In the genomic region with DNA sequence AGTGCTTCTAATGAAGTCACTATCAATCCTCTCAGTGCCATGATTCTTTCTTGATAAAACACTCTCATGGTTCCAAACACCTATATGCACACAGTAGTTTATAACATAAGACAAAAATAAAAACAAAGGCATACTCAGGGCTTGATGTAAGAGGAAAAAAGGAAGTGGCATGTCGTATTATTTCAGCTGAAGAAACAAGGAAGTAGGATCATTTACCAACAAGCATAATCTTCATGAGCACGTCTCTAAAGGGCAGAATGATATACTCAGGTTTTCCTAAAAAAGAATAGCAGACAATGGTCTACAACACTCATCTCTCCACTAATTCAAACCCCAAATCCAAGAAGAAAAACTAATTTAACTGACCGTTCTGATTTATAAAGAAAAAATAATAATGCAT, we compare ENCODE assay signal across 11 cellular contexts. TPM values are rescaled to one million over a fixed set of nuclear protein-coding genes. Genes with fewer than 3 reads are reported as not detected.
DNase-seq lines count a peak whose midpoint lies in the region; ATAC-seq and TF ChIP-seq lines count a peak whose summit lies in the region.
"Had no signal": no experiment of that assay in that cellular context is flagged by ENCODE, and none has a peak within 500 bp of the region (broad histone marks: within the 10 kb centered on the region; RNA-seq: fewer than 3 reads in every experiment).

No MANE protein-coding gene starts in this region.

- H3K27me3 Mint-ChIP-seq in WTC11 (ENCODE audit: low read depth) = no peaks in the 10 kb centered on the region
- H3K27me3 Mint-ChIP-seq in activated T-cell treated with anti-CD3 and anti-CD28 coated beads, Interleukin-2, amount 50 U/mL, for 72 hours (ENCODE audit: low read depth) = no peaks in the 10 kb centered on the region
- H3K27me3 Mint-ChIP-seq: activated CD4-positive, alpha-beta memory T cell treated with anti-CD3 and anti-CD28 coated beads, Interleukin-2, amount 10 ng/mL, durations not matched to agents 7 days and 5 days had no signal

- H3K9me3 ChIP-seq in cardiac muscle cell (ENCODE audit: low read depth) (no peaks in the 10 kb centered on the region), right cardiac atrium (ENCODE audit: control insufficient read depth, low read length) (no peaks in the 10 kb centered on the region), left lung (no peaks in the 10 kb centered on the region)

- POLR2A ChIA-PET in WTC11 (lab: Charles Lee) (no interaction called here), HEK293T (lab: Yijun Ruan, JAX) (interaction anchor here (0.9 kb wide), 1 partner anchor 33 kb away, joined by 5 read pairs; no protein-coding TSS in a partner anchor)

- H3K27ac Mint-ChIP-seq in WTC11 = 0 out of 2 replicates have a peak overlapping the region, but pooled peaks have one; percentile 2
- no peak overlapping the region for H3K27ac Mint-ChIP-seq in activated T-cell treated with anti-CD3 and anti-CD28 coated beads, Interleukin-2, amount 50 U/mL, for 72 hours
- H3K27ac Mint-ChIP-seq: activated CD4-positive, alpha-beta memory T cell treated with anti-CD3 and anti-CD28 coated beads, Interleukin-2, amount 10 ng/mL, durations not matched to agents 7 days and 5 days; activated naive CD4-positive, alpha-beta T cell treated with anti-CD3 and anti-CD28 coated beads for 36 hours had no signal

- H3K27ac ChIP-seq in cardiac muscle cell = peak overlapping the region; percentile 72
- no peak overlapping the region for H3K27ac ChIP-seq in right cardiac atrium (ENCODE audit: low read length)
- peak overlapping the region; percentile 43 to 78 for H3K27ac ChIP-seq in left lung

- H3K36me3 ChIP-seq in cardiac muscle cell (no peaks in the 10 kb centered on the region), left lung (peaks cover 0 to 25% of the 10 kb centered on the region in 2 donors)

- no peak for TF ChIP-seq CTCF in cardiac muscle cell (IDR thresholded peaks at IDR 0.05; ENCODE audit: low read depth, low read length)
- TF ChIP-seq CTCF in WTC11 (IDR thresholded peaks at IDR 0.05) = no peak
- no peak for TF ChIP-seq CTCF in left lung (IDR thresholded peaks at IDR 0.05)

- 42% methylated on average over 3 of the region's 3 CpGs for WGBS in right cardiac atrium

- H3K4me3 Mint-ChIP-seq in WTC11 = no peak overlapping the region
- no peak overlapping the region for H3K4me3 Mint-ChIP-seq in activated T-cell treated with anti-CD3 and anti-CD28 coated beads, Interleukin-2, amount 50 U/mL, for 72 hours
- H3K4me3 Mint-ChIP-seq: activated CD4-positive, alpha-beta memory T cell treated with anti-CD3 and anti-CD28 coated beads, Interleukin-2, amount 10 ng/mL, durations not matched to agents 7 days and 5 days; activated naive CD4-positive, alpha-beta T cell treated with anti-CD3 and anti-CD28 coated beads for 36 hours had no signal

- CTCF ChIA-PET in WTC11 (lab: Charles Lee) (no interaction called here), HEK293T (lab: Yijun Ruan, JAX) (no interaction called here)

- no peaks in the 10 kb centered on the region for H3K9me3 Mint-ChIP-seq in WTC11
- no peaks in the 10 kb centered on the region for H3K9me3 Mint-ChIP-seq in activated T-cell treated with anti-CD3 and anti-CD28 coated beads, Interleukin-2, amount 50 U/mL, for 72 hours
- H3K9me3 Mint-ChIP-seq: activated CD4-positive, alpha-beta memory T cell treated with anti-CD3 and anti-CD28 coated beads, Interleukin-2, amount 10 ng/mL, durations not matched to agents 7 days and 5 days; activated naive CD4-positive, alpha-beta T cell treated with anti-CD3 and anti-CD28 coated beads for 36 hours had no signal

- H3K27me3 ChIP-seq in cardiac muscle cell (no peaks in the 10 kb centered on the region), right cardiac atrium (ENCODE audit: control insufficient read depth, insufficient read depth) (no peaks in the 10 kb centered on the region), left lung (no peaks in the 10 kb centered on the region)

- peak in 1 of 2 donors; percentile 9 for DNase-seq in cardiac muscle cell (ENCODE audit: low read depth in 1 of 2, low spot score in 1 of 2)
- no peak for DNase-seq in right cardiac atrium
- DNase-seq in WTC11 (ENCODE audit: low spot score) = no peak
- no peak for DNase-seq in left lung
- no peak for DNase-seq in activated T-cell treated with anti-CD3 and anti-CD28 coated beads, Interleukin-2, amount 50 U/mL, for 72 hours
- DNase-seq in COLO668 (lab: John Stamatoyannopoulos, UW; ENCODE audit: unreplicated experiment) = no peak
- no peak for DNase-seq in HEK293T (ENCODE audit: extremely low spot score)
- no peak for DNase-seq in T-helper 1 cell
- DNase-seq: activated CD4-positive, alpha-beta memory T cell treated with anti-CD3 and anti-CD28 coated beads, Interleukin-2, amount 10 ng/mL, durations not matched to agents 7 days and 5 days; activated naive CD4-positive, alpha-beta T cell treated with anti-CD3 and anti-CD28 coated beads for 36 hours; NCI-H226 had no signal

- peaks cover 10% of the 10 kb centered on the region; the same call in 1 of the 2 replicates for H3K36me3 Mint-ChIP-seq in WTC11
- peaks cover 0 to 1% of the 10 kb centered on the region in 2 donors for H3K36me3 Mint-ChIP-seq in activated T-cell treated with anti-CD3 and anti-CD28 coated beads, Interleukin-2, amount 50 U/mL, for 72 hours (ENCODE audit: insufficient read depth in 2 of 2)

- intact Hi-C loops in right cardiac atrium (cut with DNase I) (no loop called here), left lung (cut with DNase I) (no loop called here)

- no peak overlapping the region for H3K4me3 ChIP-seq in cardiac muscle cell
- no peak overlapping the region for H3K4me3 ChIP-seq in right cardiac atrium (ENCODE audit: low read length)
- no peak overlapping the region for H3K4me3 ChIP-seq in left lung

- H3K4me1 ChIP-seq in cardiac muscle cell (ENCODE audit: low read depth) (peaks cover 7% of the 10 kb centered on the region), right cardiac atrium (ENCODE audit: control insufficient read depth, insufficient read depth, low read length) (peaks cover 6% of the 10 kb centered on the region), left lung (peaks cover 16 to 62% of the 10 kb centered on the region in 2 donors)

- peaks cover 17% of the 10 kb centered on the region for H3K4me1 Mint-ChIP-seq in WTC11
- H3K4me1 Mint-ChIP-seq in activated T-cell treated with anti-CD3 and anti-CD28 coated beads, Interleukin-2, amount 50 U/mL, for 72 hours (ENCODE audit: low read depth) = no peaks in the 10 kb centered on the region

- no peak for ATAC-seq in right cardiac atrium
- ATAC-seq in WTC11 = no peak
- ATAC-seq in left lung = no peak
- ATAC-seq in activated T-cell treated with anti-CD3 and anti-CD28 coated beads, Interleukin-2, amount 50 U/mL, for 72 hours (replicated peaks in 1 of 2) = no peak

TF ChIP-seq in WTC11, 78 proteins besides CTCF, POLR2A, EP300 and RAD21 (continues in another document):
- TF ChIP-seq NFATC4 (CRISPR knock-in tag; IDR thresholded peaks at IDR 0.05) (no peak), SP1 (CRISPR knock-in tag; conservative IDR thresholded peaks at IDR 0.05) (no peak), KAT7 (CRISPR knock-in tag; IDR thresholded peaks at IDR 0.05; ENCODE audit: borderline replicate concordance) (no peak), HMGA2 (CRISPR knock-in tag; IDR thresholded peaks at IDR 0.05) (no peak)
- TF ChIP-seq, protein P1, sequence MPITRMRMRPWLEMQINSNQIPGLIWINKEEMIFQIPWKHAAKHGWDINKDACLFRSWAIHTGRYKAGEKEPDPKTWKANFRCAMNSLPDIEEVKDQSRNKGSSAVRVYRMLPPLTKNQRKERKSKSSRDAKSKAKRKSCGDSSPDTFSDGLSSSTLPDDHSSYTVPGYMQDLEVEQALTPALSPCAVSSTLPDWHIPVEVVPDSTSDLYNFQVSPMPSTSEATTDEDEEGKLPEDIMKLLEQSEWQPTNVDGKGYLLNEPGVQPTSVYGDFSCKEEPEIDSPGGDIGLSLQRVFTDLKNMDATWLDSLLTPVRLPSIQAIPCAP (CRISPR knock-in tag; IDR thresholded peaks at IDR 0.05) = no peak

TF ChIP-seq in HEK293T, 16 proteins besides CTCF, POLR2A, EP300 and RAD21:
- TF ChIP-seq CTBP1 (IDR thresholded peaks at IDR 0.05; ENCODE audit: borderline replicate concordance) (no peak), SP1 (IDR thresholded peaks at IDR 0.05) (no peak)
- TF ChIP-seq, protein P2, sequence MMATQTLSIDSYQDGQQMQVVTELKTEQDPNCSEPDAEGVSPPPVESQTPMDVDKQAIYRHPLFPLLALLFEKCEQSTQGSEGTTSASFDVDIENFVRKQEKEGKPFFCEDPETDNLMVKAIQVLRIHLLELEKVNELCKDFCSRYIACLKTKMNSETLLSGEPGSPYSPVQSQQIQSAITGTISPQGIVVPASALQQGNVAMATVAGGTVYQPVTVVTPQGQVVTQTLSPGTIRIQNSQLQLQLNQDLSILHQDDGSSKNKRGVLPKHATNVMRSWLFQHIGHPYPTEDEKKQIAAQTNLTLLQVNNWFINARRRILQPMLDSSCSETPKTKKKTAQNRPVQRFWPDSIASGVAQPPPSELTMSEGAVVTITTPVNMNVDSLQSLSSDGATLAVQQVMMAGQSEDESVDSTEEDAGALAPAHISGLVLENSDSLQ (IDR thresholded peaks at IDR 0.05) = no peak

RNA-seq across cellular contexts. Expression of a gene that starts 33.9 kb away (rescaled TPM):
- total RNA-seq in cardiac muscle cell (33.8 and 35.6 TPM in 2 replicates), right cardiac atrium (10 to 100 TPM; 40.8 to 50.0 (median 43.5) TPM), WTC11 (2021) (42.0 to 54.0 TPM (median 53.8 TPM) in 3 replicates), left lung (100 to 1,000 TPM in 1 of 2 donors, 10 to 100 TPM in 1; 95.1 to 121 TPM)
- polyA plus RNA-seq in cardiac muscle cell (68.5 and 70.9 TPM in 2 replicates), right cardiac atrium (21.1 TPM)
- total RNA-seq in activated T-cell treated with anti-CD3 and anti-CD28 coated beads, Interleukin-2, amount 50 U/mL, for 72 hours = 10 to 100 TPM; 63.4 to 66.3 TPM
